Comparison of ENCODE assay signal across 10 cellular contexts in genomic region chr10:91587710-91588638, GRCh38. TPM values are rescaled to one million over a fixed set of nuclear protein-coding genes. Genes with fewer than 3 reads are reported as not detected.
DNase-seq lines count a peak whose midpoint lies in the region; ATAC-seq and TF ChIP-seq lines count a peak whose summit lies in the region.
"Had no signal": no experiment of that assay in that cellular context is flagged by ENCODE, and none has a peak within 500 bp of the region (broad histone marks: within the 10 kb centered on the region; RNA-seq: fewer than 3 reads in every experiment).

No MANE protein-coding gene starts in this region.

- H3K4me1 ChIP-seq in GM23248 (ENCODE audit: insufficient read depth): peaks cover 56% of the 10 kb centered on the region
- peaks cover 43% of the 10 kb centered on the region for H3K4me1 ChIP-seq in adipocyte (ENCODE audit: control insufficient read depth, insufficient read depth, low read length)
- H3K4me1 ChIP-seq in skeletal muscle tissue (ENCODE audit: control insufficient read depth in 3 of 3, insufficient read depth in 3 of 3, low read length in 3 of 3): peaks cover 57 to 61% (median 59%) of the 10 kb centered on the region in 3 donors
- peaks cover 24% of the 10 kb centered on the region for H3K4me1 ChIP-seq in PC-9 (replicated peaks; ENCODE audit: insufficient read depth)

- DNase-seq in GM23248 (peak; percentile 93), adipocyte (ENCODE audit: low read depth) (peak; percentile 70), glutamatergic neuron (no peak), HT-29 (ENCODE audit: low spot score) (no peak), NOMO-1 treated with DMSO at 0.1 percent for 48 hours (lab: John Stamatoyannopoulos, UW; ENCODE audit: unreplicated experiment) (no peak), PC-9 (no peak)
- DNase-seq: activated T-cell treated with anti-CD3 and anti-CD28 coated beads, Interleukin-2, amount 50 U/mL, for 48 hours; T-helper 17 cell had no signal

- peak overlapping the region; percentile 91 for H3K27ac ChIP-seq in GM23248
- peak overlapping the region; percentile 98 for H3K27ac ChIP-seq in skeletal muscle tissue (ENCODE audit: low read depth, low read length)
- no peak overlapping the region for H3K27ac ChIP-seq in PC-9

- H3K4me2 ChIP-seq in GM23248 (ENCODE audit: unreplicated experiment): peak overlapping the region; percentile 69
- no peak overlapping the region for H3K4me2 ChIP-seq in PC-9

- peak overlapping the region; percentile 42 for H3K4me3 ChIP-seq in GM23248
- H3K4me3 ChIP-seq in adipocyte (ENCODE audit: low read length): peak overlapping the region; percentile 25
- H3K4me3 ChIP-seq in skeletal muscle tissue (ENCODE audit: low read length in 3 of 3): peak overlapping the region in 1 of 3 donors; percentile 32
- no peak overlapping the region for H3K4me3 ChIP-seq in PC-9

- no TSS peak for BruUV-seq in PC-9 (replicated peaks; lab: Mats Ljungman, UMichigan)

- H3K4me3 Mint-ChIP-seq in glutamatergic neuron (ENCODE audit: unreplicated experiment): no peak overlapping the region
- H3K4me3 Mint-ChIP-seq: T-helper 17 cell had no signal

- H3K36me3 ChIP-seq in GM23248 (ENCODE audit: low read depth) (no peaks in the 10 kb centered on the region), adipocyte (ENCODE audit: control insufficient read depth, insufficient read depth, low read length, severe bottlenecking) (no peaks in the 10 kb centered on the region), skeletal muscle tissue (ENCODE audit: control insufficient read depth in 3 of 3, insufficient read depth in 3 of 3, low read length in 3 of 3) (no peaks in the 10 kb centered on the region), PC-9 (ENCODE audit: low read depth) (no peaks in the 10 kb centered on the region)

- peaks cover 41% of the 10 kb centered on the region for H3K4me1 Mint-ChIP-seq in glutamatergic neuron (ENCODE audit: low read depth, unreplicated experiment)
- H3K4me1 Mint-ChIP-seq: T-helper 17 cell had no signal

- ATAC-seq in GM19395 (IDR thresholded peaks at IDR 0.05; ENCODE audit: unreplicated experiment): no peak
- ATAC-seq: T-helper 17 cell had no signal

- no peaks in the 10 kb centered on the region for H3K36me3 Mint-ChIP-seq in glutamatergic neuron (ENCODE audit: unreplicated experiment)

- H3K9me3 ChIP-seq in GM23248 (ENCODE audit: low read depth) (no peaks in the 10 kb centered on the region), adipocyte (ENCODE audit: control insufficient read depth, low read length) (no peaks in the 10 kb centered on the region), skeletal muscle tissue (ENCODE audit: control insufficient read depth in 3 of 3, low read length in 3 of 3) (no peaks in the 10 kb centered on the region), PC-9 (ENCODE audit: insufficient read depth, low read depth) (no peaks in the 10 kb centered on the region)

- in situ Hi-C loops in GM23248 (cut with MboI): no loop called here

- H3K9ac ChIP-seq in GM23248: peak overlapping the region; percentile 61
- peak overlapping the region; percentile 42 for H3K9ac ChIP-seq in adipocyte (ENCODE audit: low read length)
- peak overlapping the region; percentile 33 to 78 (median 75) for H3K9ac ChIP-seq in skeletal muscle tissue (ENCODE audit: low read depth in 1 of 3, low read length in 3 of 3)

- WGBS in GM23248 (ENCODE audit: low coverage in 1 of 2, low lambda C conversion rate in 2 of 2, missing lambda C conversion rate in 2 of 2), 2 experiments: 11 to 14% methylated on average over 9 of the region's 9 CpGs

- H3K79me2 ChIP-seq in GM23248 (ENCODE audit: insufficient read depth) (no peaks in the 10 kb centered on the region), PC-9 (ENCODE audit: low read depth) (no peaks in the 10 kb centered on the region)

- CTCF ChIA-PET in PC-9 (lab: Charles Lee): no interaction called here

- peak overlapping the region; percentile 9 for H3K27ac Mint-ChIP-seq in glutamatergic neuron (ENCODE audit: unreplicated experiment)
- H3K27ac Mint-ChIP-seq: T-helper 17 cell had no signal

- H4K20me1 ChIP-seq in GM23248 (ENCODE audit: insufficient read depth) (no peaks in the 10 kb centered on the region), PC-9 (ENCODE audit: insufficient read depth) (no peaks in the 10 kb centered on the region)

- intact Hi-C loops in PC-9 (cut with micrococcal nuclease; ENCODE audit: unreplicated experiment): no loop called here

- peaks cover 20% of the 10 kb centered on the region for H3K9me3 Mint-ChIP-seq in glutamatergic neuron (ENCODE audit: unreplicated experiment)

- no peak for TF ChIP-seq CTCF in glutamatergic neuron (IDR thresholded peaks at IDR 0.05; ENCODE audit: partially characterized antibody, unreplicated experiment)
- TF ChIP-seq CTCF in PC-9 (conservative IDR thresholded peaks at IDR 0.05): no peak

- H3K27me3 Mint-ChIP-seq in glutamatergic neuron (ENCODE audit: unreplicated experiment): peaks cover 9% of the 10 kb centered on the region

- H3K27me3 ChIP-seq in GM23248 (replicated peaks; ENCODE audit: insufficient read depth): no peaks in the 10 kb centered on the region
- H3K27me3 ChIP-seq in adipocyte (replicated peaks; ENCODE audit: control insufficient read depth, insufficient read depth, low read length): no peaks in the 10 kb centered on the region
- H3K27me3 ChIP-seq in skeletal muscle tissue (ENCODE audit: control insufficient read depth in 3 of 3, insufficient read depth in 3 of 3, low read length in 3 of 3): no peaks in the 10 kb centered on the region
- H3K27me3 ChIP-seq in PC-9 (ENCODE audit: insufficient read depth, low read depth): no peaks in the 10 kb centered on the region

- POLR2A ChIA-PET in PC-9 (lab: Charles Lee; ENCODE audit: unreplicated experiment): no interaction called here

- H2AFZ ChIP-seq in GM23248 (no peak overlapping the region), PC-9 (no peak overlapping the region)

- H3F3A ChIP-seq in GM23248 (ENCODE audit: insufficient read depth) (peaks cover 32% of the 10 kb centered on the region), PC-9 (ENCODE audit: insufficient read depth, low read depth) (no peaks in the 10 kb centered on the region; the same call in 1 of the 2 replicates)

- H3K9me2 ChIP-seq in GM23248 (ENCODE audit: insufficient read depth) (no peaks in the 10 kb centered on the region), PC-9 (ENCODE audit: insufficient read depth) (no peaks in the 10 kb centered on the region)

RNA-seq across cellular contexts. Expression of gene PPP1R3C, which starts 44.9 kb away (rescaled TPM):
- 193 and 238 TPM in 2 replicates for total RNA-seq in GM23248 (2014; rRNA removed; shearing (Covaris generic))
- 98.8 and 99.9 TPM in 2 replicates for polyA plus RNA-seq in GM23248 (2016; fragmentation: Nextera tagmentation; extraction: Ambion mirVana)
- 19.4 TPM for total RNA-seq in glutamatergic neuron (ENCODE audit: unreplicated experiment)
- total RNA-seq in skeletal muscle tissue: 218 TPM
- not detected in 2 replicates for total RNA-seq in HT-29 (2014; rRNA removed; shearing (Covaris generic))
- total RNA-seq in PC-9 (2021): 1.5 and 1.8 TPM in 2 replicates

Comparison
In these comparisons a context has a peak if more than half of its experiments do, and no peak if none do; other contexts are left out.
1. DNase-seq: peak in GM23248 (single experiment) and adipocyte (single experiment); none in glutamatergic neuron (single experiment), HT-29 (single experiment), NOMO-1 treated with DMSO at 0.1 percent for 48 hours (single experiment) and PC-9 (0 of 2).
2. Peak in every context shown above with its lines, with median percentiles within 50 percentile points of each other: H3K9ac ChIP-seq.